12 cellular contexts compared by ENCODE assay signal in genomic region chr1:216020743-216021345, GRCh38.
"Had no signal": no experiment of that assay in that cellular context is flagged by ENCODE, and none has a peak within 500 bp of the region (broad histone marks: within the 10 kb centered on the region; RNA-seq: fewer than 3 reads in every experiment).

No MANE protein-coding gene starts in this region.

- ATAC-seq: activated CD4-positive, CD25-positive, alpha-beta regulatory T cell treated with anti-CD3 and anti-CD28 coated beads, Interleukin-2, amount 50 U/mL, for 24 hours; left ventricle myocardium superior; psoas muscle; sciatic nerve; stimulated activated memory B cell treated with anti-CD40 and anti-IgM and Interleukin-4, amounts not matched to agents 10 μg/mL and 1 μg/mL and 100 μg/mL, for 72 hours had no signal

- DNase-seq: activated naive CD4-positive, alpha-beta T cell treated with anti-CD3 and anti-CD28 coated beads, Interleukin-2, amount 50 U/mL, for 16 hours; adrenal gland; effector CD4-positive, alpha-beta T cell; left ventricle myocardium superior; mesendoderm; nephron progenitor cell; psoas muscle; spleen; stimulated activated CD4-positive, alpha-beta T cell treated with anti-CD3 and anti-CD28 coated beads, Interleukin-1b, Interleukin-23, amount 100 ng/mL, for 48 hours had no signal
